Comparison of ENCODE assay signal across 9 cellular contexts in the genomic region with DNA sequence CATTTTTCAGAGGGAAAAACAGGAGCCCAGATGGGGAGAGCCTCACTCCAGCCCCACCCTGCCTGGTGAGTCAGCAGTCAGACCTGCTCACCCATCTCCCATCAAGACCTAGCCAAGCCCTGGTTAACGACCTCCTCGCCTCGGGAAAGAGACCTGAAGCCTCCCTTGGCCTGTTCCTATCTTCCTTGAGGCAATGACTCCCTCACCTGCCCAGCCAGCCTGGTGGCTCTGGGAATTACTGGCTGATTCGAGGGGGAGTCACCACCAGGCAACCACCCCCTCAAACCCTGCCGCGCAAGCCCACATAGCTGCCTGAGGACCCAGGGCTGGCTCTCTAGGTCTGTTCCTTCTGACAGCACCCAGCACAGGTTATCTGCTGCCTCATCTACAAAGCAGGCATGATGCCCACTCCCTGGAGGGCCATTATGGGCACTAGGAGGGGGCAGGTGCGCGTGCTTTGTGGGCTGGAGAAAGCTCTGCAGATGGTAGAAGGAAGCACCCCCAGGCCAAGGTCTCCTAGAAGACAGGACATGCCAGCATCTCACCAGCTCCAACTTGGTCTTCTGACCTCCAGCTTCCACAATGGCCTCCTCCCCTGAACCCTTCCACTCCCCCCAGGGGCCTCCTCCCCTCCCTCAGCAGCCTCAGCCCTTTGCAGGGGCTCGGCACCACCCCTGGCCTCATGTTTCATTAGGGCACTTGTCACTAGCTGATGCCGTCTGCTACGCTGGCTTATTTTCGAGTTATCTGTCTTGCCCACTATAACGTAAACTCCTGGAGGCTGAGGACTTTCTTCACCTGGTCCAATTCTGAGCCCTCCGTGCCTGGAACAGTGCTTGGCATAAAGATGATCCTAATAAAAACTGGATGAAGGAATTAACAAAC. TPM values are rescaled to one million over a fixed set of nuclear protein-coding genes. Genes with fewer than 3 reads are reported as not detected.
DNase-seq lines count a peak whose midpoint lies in the region; ATAC-seq, FAIRE-seq and TF ChIP-seq lines count a peak whose summit lies in the region.
"Had no signal": no experiment of that assay in that cellular context is flagged by ENCODE, and none has a peak within 500 bp of the region (broad histone marks: within the 10 kb centered on the region; RNA-seq: fewer than 3 reads in every experiment).

No MANE protein-coding gene starts in this region.

- H3K4me1 Mint-ChIP-seq in CD4-positive, alpha-beta memory T cell: peaks cover 49 to 79% (median 64%) of the 10 kb centered on the region in 4 donors
- H3K4me1 Mint-ChIP-seq in MCF 10A (ENCODE audit: insufficient read depth, unreplicated experiment) (peaks cover 48% of the 10 kb centered on the region), natural killer cell (peaks cover 42 to 72% of the 10 kb centered on the region in 2 donors)

- peak; percentile 42 for FAIRE-seq in HTR-8/SVneo (lab: Jason Lieb, UNC)

- no peak for TF ChIP-seq POLR2A in spleen (IDR thresholded peaks at IDR 0.05)

- peak overlapping the region in 4 of 8 donors; percentile 18 to 64 (median 50) for H3K4me3 Mint-ChIP-seq in CD4-positive, alpha-beta memory T cell
- peak overlapping the region; percentile 19 for H3K4me3 Mint-ChIP-seq in MCF 10A (ENCODE audit: unreplicated experiment)
- peak overlapping the region; percentile 17 for H3K4me3 Mint-ChIP-seq in natural killer cell

- peaks cover 77% of the 10 kb centered on the region for H3K36me3 ChIP-seq in CD4-positive, alpha-beta memory T cell (ENCODE audit: insufficient read depth, low read length)
- H3K36me3 ChIP-seq in spleen: peaks cover 5 to 100% (median 86%) of the 10 kb centered on the region in 6 donors

- CTCF ChIA-PET in CD4-positive, alpha-beta memory T cell (lab: Charles Lee; ENCODE audit: partially characterized antibody): interaction anchor here (0.9 to 1.2 kb wide), 2 partner anchors 22 to 75 kb away, joined by 3 read pairs; a partner anchor contains a TSS
- CTCF ChIA-PET in MCF 10A (lab: Yijun Ruan, JAX): interaction anchor here (0.6 to 1.7 kb wide), 3 partner anchors 73 to 1536 kb away, joined by 3 to 5 read pairs (median 5); no protein-coding TSS in a partner anchor

- POLR2A ChIA-PET in CD4-positive, alpha-beta memory T cell (lab: Charles Lee; ENCODE audit: partially characterized antibody): interaction anchor here (1.2 to 2.3 kb wide), 4 partner anchors 8 to 35 kb away, joined by 3 to 9 read pairs (median 8); a partner anchor contains a TSS
- POLR2A ChIA-PET in MCF 10A (lab: Yijun Ruan, JAX): interaction anchor here (0.8 to 5.2 kb wide), 4 partner anchors 8 to 38 kb away, joined by 3 to 30 read pairs (median 4); no protein-coding TSS in a partner anchor

- DNase-seq in CD4-positive, alpha-beta memory T cell: no peak
- no peak for DNase-seq in HTR-8/SVneo (ENCODE audit: insufficient read length, low spot score)
- DNase-seq in MCF 10A (ENCODE audit: unreplicated experiment): peak; percentile 53
- DNase-seq in natural killer cell: no peak
- DNase-seq in GOT3 (lab: John Stamatoyannopoulos, UW): no peak
- no peak for DNase-seq in spleen
- DNase-seq in NOMO-1 treated with dmso at 0.1 percent for 144 hours (lab: John Stamatoyannopoulos, UW; ENCODE audit: unreplicated experiment): no peak
- DNase-seq: stimulated activated CD4-positive, alpha-beta T cell treated with anti-CD3 and anti-CD28 coated beads, Interleukin-1b, Interleukin-23, amount 100 ng/mL, for 48 hours had no signal

- H3K9me3 Mint-ChIP-seq in CD4-positive, alpha-beta memory T cell: no peaks in the 10 kb centered on the region
- no peaks in the 10 kb centered on the region for H3K9me3 Mint-ChIP-seq in MCF 10A (ENCODE audit: unreplicated experiment)
- H3K9me3 Mint-ChIP-seq in natural killer cell: no peaks in the 10 kb centered on the region

- ATAC-seq in natural killer cell (no peak), HG02642 (IDR thresholded peaks at IDR 0.05; ENCODE audit: poor library complexity, unreplicated experiment) (no peak)

- peak overlapping the region; percentile 16 for H3K27ac ChIP-seq in CD4-positive, alpha-beta memory T cell (ENCODE audit: low read depth, low read length)
- peak overlapping the region in 3 of 8 donors; percentile 2 to 62 (median 51) for H3K27ac ChIP-seq in spleen

- H3K27ac Mint-ChIP-seq in CD4-positive, alpha-beta memory T cell: peak overlapping the region; percentile 41 to 89 (median 87)
- H3K27ac Mint-ChIP-seq in MCF 10A (ENCODE audit: low read depth, unreplicated experiment): peak overlapping the region; percentile 72
- H3K27ac Mint-ChIP-seq in natural killer cell: peak overlapping the region; percentile 68 to 85

- no peaks in the 10 kb centered on the region for H3K27me3 Mint-ChIP-seq in CD4-positive, alpha-beta memory T cell
- no peaks in the 10 kb centered on the region for H3K27me3 Mint-ChIP-seq in MCF 10A (ENCODE audit: insufficient read depth, unreplicated experiment)
- H3K27me3 Mint-ChIP-seq in natural killer cell (ENCODE audit: low read depth in 2 of 2): no peaks in the 10 kb centered on the region

- H3K4me1 ChIP-seq in CD4-positive, alpha-beta memory T cell (ENCODE audit: insufficient read depth, low read length): peaks cover 84% of the 10 kb centered on the region
- H3K4me1 ChIP-seq in spleen: peaks cover 11 to 91% (median 41%) of the 10 kb centered on the region in 6 donors

- intact Hi-C loops in CD4-positive, alpha-beta memory T cell (cut with micrococcal nuclease): no loop called here
- intact Hi-C loops in MCF 10A (cut with micrococcal nuclease): no loop called here
- intact Hi-C loops in natural killer cell (cut with micrococcal nuclease): no loop called here
- intact Hi-C loops in spleen (cut with DNase I; ENCODE audit: low total_unique reads): no loop called here

- 86 to 95% (median 91%) methylated on average over 13 to 14 of the region's 14 CpGs for WGBS in spleen, 5 donors

- no peaks in the 10 kb centered on the region for H3K27me3 ChIP-seq in CD4-positive, alpha-beta memory T cell (ENCODE audit: insufficient read depth, low read length)
- no peaks in the 10 kb centered on the region for H3K27me3 ChIP-seq in spleen (replicated peaks in 1 of 7)

- no peak for TF ChIP-seq CTCF in MCF 10A (IDR thresholded peaks at IDR 0.05; ENCODE audit: unreplicated experiment)
- no peak for TF ChIP-seq CTCF in natural killer cell (IDR thresholded peaks at IDR 0.05)
- no peak for TF ChIP-seq CTCF in spleen (IDR thresholded peaks at IDR 0.05 in 8 of 11, conservative IDR thresholded peaks at IDR 0.05 in 3 of 11)

- no peaks in the 10 kb centered on the region for H3K9me3 ChIP-seq in CD4-positive, alpha-beta memory T cell (ENCODE audit: control insufficient read depth in 1 of 2, low read length in 2 of 2)
- no peaks in the 10 kb centered on the region for H3K9me3 ChIP-seq in spleen

- no peak overlapping the region for H3K4me3 ChIP-seq in CD4-positive, alpha-beta memory T cell (ENCODE audit: low read length in 2 of 2)
- no peak overlapping the region for H3K4me3 ChIP-seq in spleen

- H3K36me3 Mint-ChIP-seq in CD4-positive, alpha-beta memory T cell: peaks cover 62 to 76% of the 10 kb centered on the region in 2 donors
- peaks cover 83% of the 10 kb centered on the region for H3K36me3 Mint-ChIP-seq in MCF 10A (ENCODE audit: insufficient read depth, unreplicated experiment)
- peaks cover 6% of the 10 kb centered on the region for H3K36me3 Mint-ChIP-seq in natural killer cell

- BruUV-seq in MCF 10A (replicated peaks; lab: Mats Ljungman, UMichigan): no TSS peak

RNA-seq across cellular contexts. Expression of a gene that starts 10.4 kb away (rescaled TPM):
- total RNA-seq in CD4-positive, alpha-beta memory T cell: 10 to 100 TPM; 68.4 to 71.5 TPM
- polyA plus RNA-seq in CD4-positive, alpha-beta memory T cell: 100 to 1,000 TPM; 141 to 162 TPM
- total RNA-seq in MCF 10A (2022) (28.5 and 31.2 TPM in 2 replicates), natural killer cell (100 to 1,000 TPM in 1 of 3 donors, 10 to 100 TPM in 2; 83.2 to 110 (median 83.7) TPM), spleen (10 to 100 TPM; 43.3 to 73.9 (median 48.5) TPM)
- 10 to 100 TPM; 24.7 to 52.1 (median 29.4) TPM for polyA plus RNA-seq in spleen

RNA-seq across cellular contexts. Expression of a gene that starts 13.0 kb away (rescaled TPM):
- total RNA-seq in CD4-positive, alpha-beta memory T cell: 10 to 100 TPM; 26.7 to 28.8 TPM
- polyA plus RNA-seq in CD4-positive, alpha-beta memory T cell: 10 to 100 TPM in 1 of 2 donors, 1 to 10 TPM in 1; 2.3 to 10.2 TPM
- 11.5 and 12.3 TPM in 2 replicates for total RNA-seq in MCF 10A (2022)
- 10 to 100 TPM in 2 of 3 donors, 1 to 10 TPM in 1; 8.8 to 10.6 (median 10.2) TPM for total RNA-seq in natural killer cell
- 10 to 100 TPM in 4 of 7 donors, 1 to 10 TPM in 3; 6.5 to 15.0 (median 10.2) TPM for total RNA-seq in spleen
- polyA plus RNA-seq in spleen: 1 to 10 TPM; 1.9 to 6.1 (median 2.8) TPM

RNA-seq across cellular contexts. Expression of a gene that starts 35.3 kb away (rescaled TPM):
- total RNA-seq in CD4-positive, alpha-beta memory T cell: 10 to 100 TPM; 36.4 to 38.9 TPM
- 10 to 100 TPM; 10.0 to 23.6 TPM for polyA plus RNA-seq in CD4-positive, alpha-beta memory T cell
- total RNA-seq in MCF 10A (2022) (53.5 and 54.5 TPM in 2 replicates), natural killer cell (10 to 100 TPM; 42.5 to 52.1 (median 44.1) TPM), spleen (10 to 100 TPM; 20.8 to 33.1 (median 31.1) TPM)
- polyA plus RNA-seq in spleen: 10 to 100 TPM; 22.7 to 39.3 (median 26.4) TPM

RNA-seq across cellular contexts. Expression of a gene that starts 47.8 kb away (rescaled TPM):
- 10 to 100 TPM; 38.5 to 39.9 TPM for total RNA-seq in CD4-positive, alpha-beta memory T cell
- polyA plus RNA-seq in CD4-positive, alpha-beta memory T cell: 1 to 10 TPM; 2.7 to 3.7 TPM
- total RNA-seq in MCF 10A (2022): 27.8 and 35.1 TPM in 2 replicates
- 100 to 1,000 TPM in 1 of 3 donors, 10 to 100 TPM in 2; 58.3 to 115 (median 75.6) TPM for total RNA-seq in natural killer cell
- total RNA-seq in spleen: 10 to 100 TPM; 36.8 to 73.1 (median 56.4) TPM
- 10 to 100 TPM; 13.5 to 49.7 (median 17.7) TPM for polyA plus RNA-seq in spleen
